In the genomic region with DNA sequence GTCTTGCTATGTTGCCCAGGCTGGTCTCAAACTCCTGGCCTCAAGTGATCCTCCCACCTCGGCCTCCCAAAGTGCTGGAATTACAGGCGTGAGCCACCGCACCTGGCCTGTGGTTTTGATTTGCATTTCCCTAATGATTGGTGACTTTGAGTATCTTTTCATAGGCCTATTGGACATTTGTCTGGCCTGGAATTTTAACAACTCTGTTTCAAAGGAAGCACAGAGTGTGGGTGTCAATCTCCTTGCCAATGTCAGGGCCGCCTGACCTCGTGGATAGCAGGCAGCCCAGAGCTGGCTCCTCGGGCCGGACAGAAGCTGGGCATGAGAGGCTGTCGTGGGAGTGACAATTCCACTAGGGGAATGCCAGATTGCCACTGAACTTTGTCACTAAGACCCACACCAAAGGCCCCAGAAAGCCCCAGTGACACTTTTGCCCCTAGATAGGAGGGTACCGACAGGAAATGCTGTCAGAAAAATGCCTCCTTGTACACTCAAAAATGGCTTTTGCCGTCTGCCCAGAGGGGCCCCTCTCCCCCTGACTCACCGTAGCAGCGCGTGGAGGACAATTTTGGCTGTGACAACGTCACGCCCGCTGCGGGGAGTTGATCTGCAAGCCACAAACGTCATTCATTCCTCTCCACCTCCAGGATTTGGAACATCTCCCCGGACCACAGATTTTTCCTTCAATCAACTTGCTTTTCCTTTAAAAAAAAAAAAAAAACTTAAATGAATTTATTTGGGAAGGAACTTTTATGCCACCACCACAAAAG, we compare ENCODE assay signal across 8 cellular contexts. TPM values are rescaled to one million over a fixed set of nuclear protein-coding genes. Genes with fewer than 3 reads are reported as not detected.
DNase-seq lines count a peak whose midpoint lies in the region; ATAC-seq, FAIRE-seq and TF ChIP-seq lines count a peak whose summit lies in the region.

No MANE protein-coding gene starts in this region.

- H3K36me3 ChIP-seq in colonic mucosa, result no peaks in the 10 kb centered on the region

- peak; percentile 82 for FAIRE-seq in GM18507 (lab: Jason Lieb, UNC)

- ATAC-seq in GM19467 (IDR thresholded peaks at IDR 0.05; ENCODE audit: unreplicated experiment), result no peak

- DNase-seq in GM18507 (ENCODE audit: extremely low spot score, insufficient read length, low read depth) (no peak), colonic mucosa (no peak), NCI-H510A (lab: John Stamatoyannopoulos, UW) (no peak), ACHN (no peak), HEK293T (ENCODE audit: extremely low spot score) (no peak)
- DNase-seq in activated CD4-positive, alpha-beta T cell treated with anti-CD3 and anti-CD28 coated beads for 1 hour, result peak; percentile 85

- H3K27ac ChIP-seq in colonic mucosa, result peak overlapping the region; percentile 58
- H3K27ac ChIP-seq in skin epidermis, result peak overlapping the region in 20 of 21 experiments; percentile 35 to 94 (median 78)

- CTCF ChIA-PET in HEK293T (lab: Yijun Ruan, JAX), result interaction anchor here (1.1 kb wide), 1 partner anchor 21 kb away, joined by 3 read pairs; no protein-coding TSS in a partner anchor

- H3K4me3 ChIP-seq in colonic mucosa (no peak overlapping the region), skin epidermis (no peak overlapping the region)

- peak overlapping the region; percentile 24 to 51 for H3K9ac ChIP-seq in colonic mucosa (ENCODE audit: low read depth in 2 of 2, low read length in 2 of 2)

- in situ Hi-C loops in ACHN (cut with HindIII; ENCODE audit: low pct_ligation_motif_present, low pct_unique_long_range_greater_than_20kb, low sequenced_read_pairs), result no loop called here

- POLR2A ChIA-PET in HEK293T (lab: Yijun Ruan, JAX), result no interaction called here

- intact Hi-C loops in colonic mucosa (cut with DNase I), result no loop called here

- TF ChIP-seq CTCF in colonic mucosa (IDR thresholded peaks at IDR 0.05), result no peak

- no peaks in the 10 kb centered on the region for H3K27me3 ChIP-seq in colonic mucosa

- H3K9me3 ChIP-seq in colonic mucosa, result no peaks in the 10 kb centered on the region

- peaks cover 10% of the 10 kb centered on the region for H3K4me1 ChIP-seq in colonic mucosa

TF ChIP-seq in HEK293T, 16 proteins besides CTCF, POLR2A, EP300 and RAD21:
- TF ChIP-seq BHLHE40 (IDR thresholded peaks at IDR 0.05; ENCODE audit: borderline replicate concordance) (no peak), ARNT (IDR thresholded peaks at IDR 0.05) (no peak), NFRKB (IDR thresholded peaks at IDR 0.05) (no peak), HDGF (IDR thresholded peaks at IDR 0.05; ENCODE audit: borderline replicate concordance) (no peak), ZNF384 (IDR thresholded peaks at IDR 0.05) (no peak), FOXM1 (IDR thresholded peaks at IDR 0.05; ENCODE audit: borderline replicate concordance) (no peak), ELF4 (IDR thresholded peaks at IDR 0.05) (no peak), CTBP1 (IDR thresholded peaks at IDR 0.05; ENCODE audit: borderline replicate concordance) (no peak), LEF1 (IDR thresholded peaks at IDR 0.05; ENCODE audit: borderline replicate concordance) (no peak), TARDBP (IDR thresholded peaks at IDR 0.05) (no peak), SP1 (IDR thresholded peaks at IDR 0.05) (no peak), FOXK2 (IDR thresholded peaks at IDR 0.05) (no peak)
- TF ChIP-seq, protein P1, sequence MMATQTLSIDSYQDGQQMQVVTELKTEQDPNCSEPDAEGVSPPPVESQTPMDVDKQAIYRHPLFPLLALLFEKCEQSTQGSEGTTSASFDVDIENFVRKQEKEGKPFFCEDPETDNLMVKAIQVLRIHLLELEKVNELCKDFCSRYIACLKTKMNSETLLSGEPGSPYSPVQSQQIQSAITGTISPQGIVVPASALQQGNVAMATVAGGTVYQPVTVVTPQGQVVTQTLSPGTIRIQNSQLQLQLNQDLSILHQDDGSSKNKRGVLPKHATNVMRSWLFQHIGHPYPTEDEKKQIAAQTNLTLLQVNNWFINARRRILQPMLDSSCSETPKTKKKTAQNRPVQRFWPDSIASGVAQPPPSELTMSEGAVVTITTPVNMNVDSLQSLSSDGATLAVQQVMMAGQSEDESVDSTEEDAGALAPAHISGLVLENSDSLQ (IDR thresholded peaks at IDR 0.05), result no peak

RNA-seq across cellular contexts. Expression of a gene that starts 11.7 kb away (rescaled TPM):
- 100 to 1,000 TPM; 133 to 175 TPM for total RNA-seq in colonic mucosa

RNA-seq across cellular contexts. Expression of a gene that starts 49.6 kb away (rescaled TPM):
- total RNA-seq in colonic mucosa, result 100 to 1,000 TPM in 1 of 2 donors, 10 to 100 TPM in 1; 55.2 to 160 TPM
